ENCODE assay signal across 1 cellular context in genomic region chr13:106500450-106500849, GRCh38.
TF ChIP-seq lines count a peak whose summit lies in the region.

No MANE protein-coding gene starts in this region.

TF ChIP-seq in K562, 482 proteins besides CTCF, POLR2A, EP300 and RAD21:
- TF ChIP-seq DNMT1 (IDR thresholded peaks at IDR 0.05), result no peak
- no peak for TF ChIP-seq ZNF431 (CRISPR knock-in tag; IDR thresholded peaks at IDR 0.05)
- TF ChIP-seq MXI1 (IDR thresholded peaks at IDR 0.05; ENCODE audit: low read depth, low read length), result no peak
- TF ChIP-seq CHD2 (IDR thresholded peaks at IDR 0.05; ENCODE audit: low read depth, low read length), result no peak
- TF ChIP-seq CGGBP1 (CRISPR knock-in tag; IDR thresholded peaks at IDR 0.05), result no peak
- no peak for TF ChIP-seq ZZZ3 (IDR thresholded peaks at IDR 0.05)
- TF ChIP-seq TEAD1 (CRISPR knock-in tag; IDR thresholded peaks at IDR 0.05), result no peak
- TF ChIP-seq ZBTB5 (IDR thresholded peaks at IDR 0.05), result no peak
- no peak for TF ChIP-seq HDGF (IDR thresholded peaks at IDR 0.05)
- TF ChIP-seq MBD2 (IDR thresholded peaks at IDR 0.05; ENCODE audit: borderline replicate concordance, low read depth), result no peak
- TF ChIP-seq COPS2 (conservative IDR thresholded peaks at IDR 0.05), result no peak
- no peak for TF ChIP-seq CBFA2T3 (IDR thresholded peaks at IDR 0.05)
- TF ChIP-seq VEZF1 (CRISPR knock-in tag; IDR thresholded peaks at IDR 0.05), result no peak
- TF ChIP-seq RBM17 (IDR thresholded peaks at IDR 0.05; ENCODE audit: borderline replicate concordance, low read depth, low read length), result no peak
- TF ChIP-seq BRD4 (IDR thresholded peaks at IDR 0.05), result no peak
- no peak for TF ChIP-seq ZBTB34 (CRISPR knock-in tag; IDR thresholded peaks at IDR 0.05)
- no peak for TF ChIP-seq ZBTB11 (CRISPR knock-in tag; IDR thresholded peaks at IDR 0.05)
- no peak for TF ChIP-seq ZNF354B (CRISPR knock-in tag; IDR thresholded peaks at IDR 0.05)
